In the genomic region with DNA sequence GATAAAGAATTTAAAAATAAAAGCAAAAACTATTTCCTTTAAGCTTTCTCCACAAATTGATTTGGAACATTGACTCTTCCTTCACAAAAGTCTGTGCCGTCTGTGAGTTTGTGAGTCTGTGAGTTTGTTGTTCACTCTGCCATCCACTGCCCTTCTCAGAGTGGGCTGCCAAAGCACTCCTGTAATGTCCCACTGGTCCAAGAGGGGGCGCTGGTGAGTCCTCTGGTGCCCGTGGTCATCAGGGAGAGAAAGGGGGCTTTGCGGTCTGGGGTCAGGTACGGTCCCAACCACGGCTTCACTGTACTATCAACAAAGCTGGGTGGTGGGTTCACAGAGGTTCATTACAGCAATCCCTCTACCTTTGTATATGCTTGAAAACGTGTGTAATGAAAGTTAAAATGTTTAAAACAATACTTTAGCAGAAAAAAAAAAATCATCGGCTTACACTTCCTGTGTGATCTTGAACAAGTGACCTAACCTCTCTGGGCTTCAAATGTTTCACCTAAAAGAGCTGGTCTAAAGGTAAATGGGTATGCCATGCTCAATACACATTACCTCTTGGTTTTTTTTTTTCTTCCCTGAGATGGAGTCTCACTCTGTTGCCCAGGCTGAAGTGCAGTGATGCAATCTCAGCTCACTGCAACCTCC, we compare ENCODE assay signal across 9 cellular contexts. TPM values are rescaled to one million over a fixed set of nuclear protein-coding genes. Genes with fewer than 3 reads are reported as not detected.
DNase-seq lines count a peak whose midpoint lies in the region; ATAC-seq, FAIRE-seq and TF ChIP-seq lines count a peak whose summit lies in the region.
"Had no signal": no experiment of that assay in that cellular context is flagged by ENCODE, and none has a peak within 500 bp of the region (broad histone marks: within the 10 kb centered on the region; RNA-seq: fewer than 3 reads in every experiment).

No MANE protein-coding gene starts in this region.

- H3K27me3 Mint-ChIP-seq in Calu3 (ENCODE audit: unreplicated experiment), result no peaks in the 10 kb centered on the region

- ATAC-seq in thoracic aorta (ENCODE audit: insufficient number of reproducible peaks, low FRiP score, low read depth) (no peak), GM21423 (IDR thresholded peaks at IDR 0.05; ENCODE audit: unreplicated experiment) (no peak), GM21529 (IDR thresholded peaks at IDR 0.05; ENCODE audit: unreplicated experiment) (no peak), GM19023 (IDR thresholded peaks at IDR 0.05; ENCODE audit: unreplicated experiment) (no peak)

- FAIRE-seq in kidney (lab: Jason Lieb, UNC), result no peak

- CTCF ChIA-PET in Calu3 (lab: Charles Lee), result interaction anchor here (0.8 kb wide), 1 partner anchor 206 kb away, joined by 3 read pairs; no protein-coding TSS in a partner anchor

- H3K4me3 Mint-ChIP-seq in Calu3 (ENCODE audit: low read depth, unreplicated experiment), result no peak overlapping the region

- H3K27ac ChIP-seq in kidney (ENCODE audit: low read depth in 2 of 2, low read length in 2 of 2), result no peak overlapping the region
- no peak overlapping the region for H3K27ac ChIP-seq in thoracic aorta

- peaks cover 1% of the 10 kb centered on the region for H3K27me3 ChIP-seq in thoracic aorta (replicated peaks; ENCODE audit: insufficient read depth)

- H3K9me3 ChIP-seq in kidney (ENCODE audit: control insufficient read depth in 1 of 2, low read length in 2 of 2) (no peaks in the 10 kb centered on the region), thoracic aorta (no peaks in the 10 kb centered on the region)

- H3K4me3 ChIP-seq in kidney (ENCODE audit: low read length in 2 of 2) (no peak overlapping the region), thoracic aorta (no peak overlapping the region)

- H3K36me3 ChIP-seq in kidney (ENCODE audit: control insufficient read depth in 1 of 2, insufficient read depth in 2 of 2, low read length in 2 of 2) (peaks cover 0 to 6% of the 10 kb centered on the region in 2 donors), thoracic aorta (peaks cover 9% of the 10 kb centered on the region)

- peak; percentile 93 for TF ChIP-seq CTCF in Calu3 (IDR thresholded peaks at IDR 0.05; ENCODE audit: unreplicated experiment)
- peak; percentile 25 for TF ChIP-seq CTCF in kidney (IDR thresholded peaks at IDR 0.05; ENCODE audit: borderline replicate concordance, extremely low read depth, insufficient read depth)
- peak; percentile 56 for TF ChIP-seq CTCF in thoracic aorta (IDR thresholded peaks at IDR 0.05)

- H3K4me1 Mint-ChIP-seq in Calu3 (ENCODE audit: low read depth, unreplicated experiment), result no peaks in the 10 kb centered on the region

- H3K9ac ChIP-seq in kidney (ENCODE audit: low read length in 2 of 2), result no peak overlapping the region

- H3K9me3 Mint-ChIP-seq in Calu3 (ENCODE audit: low read depth, unreplicated experiment), result no peaks in the 10 kb centered on the region

- DNase-seq in Calu3 (peak; percentile 71), M059J (ENCODE audit: low read depth) (peak; percentile 36), kidney (no peak), thoracic aorta (ENCODE audit: low spot score) (no peak)
- peak; percentile 59 for DNase-seq in activated naive CD4-positive, alpha-beta T cell treated with Interleukin-2 at 50 U/mL for 16 hours

- H3K4me1 ChIP-seq in kidney (ENCODE audit: control insufficient read depth in 1 of 2, insufficient read depth in 1 of 2, low read depth in 1 of 2, low read length in 2 of 2), result no peaks in the 10 kb centered on the region
- H3K4me1 ChIP-seq in thoracic aorta (ENCODE audit: control insufficient read depth in 1 of 2, low read depth in 2 of 2), result no peaks in the 10 kb centered on the region

- intact Hi-C loops in Calu3 (cut with micrococcal nuclease; ENCODE audit: unreplicated experiment) (loop anchor here (10.0 kb wide), 2 partner anchors 151 to 601 kb away; a partner anchor contains a TSS), kidney (cut with DNase I) (no loop called here)

- H3K36me3 Mint-ChIP-seq in Calu3 (ENCODE audit: insufficient read depth, unreplicated experiment), result peaks cover 20% of the 10 kb centered on the region

- BruUV-seq in Calu3 (replicated peaks; lab: Mats Ljungman, UMichigan), result no TSS peak

- no peak overlapping the region for H3K27ac Mint-ChIP-seq in Calu3 (ENCODE audit: unreplicated experiment)

RNA-seq across cellular contexts. Expression of a gene that starts 5.6 kb away (rescaled TPM):
- total RNA-seq in Calu3 (2022), result not detected in 2 replicates
- not detected in 2 replicates for total RNA-seq in M059J (2014; rRNA removed; shearing (Covaris generic))
- total RNA-seq in kidney, result not detected
- polyA plus RNA-seq in kidney (ENCODE audit: insufficient read depth, low read depth, low replicate concordance), result not detected
- not detected for total RNA-seq in thoracic aorta
- total RNA-seq: LHCN-M2 had no signal

Comparison
In these comparisons a context has a peak if more than half of its experiments do, and no peak if none do; other contexts are left out.
1. DNase-seq: peak in Calu3 (single experiment), M059J (single experiment) and activated naive CD4-positive, alpha-beta T cell treated with Interleukin-2 at 50 U/mL for 16 hours (single experiment); none in kidney (single experiment) and thoracic aorta (single experiment).
2. CTCF ChIP-seq: peak in every context shown above with its lines; median percentile 93 in Calu3; 56 in thoracic aorta; 25 in kidney.